In genomic region chr20:35991142-35991771, GRCh38 we compare ENCODE assay signal across 8 cellular contexts. TPM values are rescaled to one million over a fixed set of nuclear protein-coding genes. Genes with fewer than 3 reads are reported as not detected.
DNase-seq lines count a peak whose midpoint lies in the region; FAIRE-seq and TF ChIP-seq lines count a peak whose summit lies in the region.

No MANE protein-coding gene starts in this region.

- H3K4me3 ChIP-seq in neural progenitor cell, result no peak overlapping the region
- no peak overlapping the region for H3K4me3 ChIP-seq in ascending aorta

- H3K36me3 ChIP-seq in neural progenitor cell (no peaks in the 10 kb centered on the region), ascending aorta (no peaks in the 10 kb centered on the region)

- no peak overlapping the region for H3K9ac ChIP-seq in neural progenitor cell

- no peaks in the 10 kb centered on the region for H4K20me1 ChIP-seq in neural progenitor cell (ENCODE audit: low read depth)

- no peak overlapping the region for H3K27ac ChIP-seq in neural progenitor cell
- H3K27ac ChIP-seq in ascending aorta, result no peak overlapping the region

- no peak overlapping the region for H3K27ac Mint-ChIP-seq in chondrocyte (ENCODE audit: unreplicated experiment)
- no peak overlapping the region for H3K27ac Mint-ChIP-seq in neural progenitor cell

- H3K79me2 ChIP-seq in neural progenitor cell (ENCODE audit: low read depth), result no peaks in the 10 kb centered on the region

- H3K27me3 Mint-ChIP-seq in chondrocyte (ENCODE audit: low read depth) (peaks cover 9% of the 10 kb centered on the region), neural progenitor cell (ENCODE audit: insufficient read depth, low read depth) (peaks cover 3% of the 10 kb centered on the region)

- FAIRE-seq in frontal cortex (lab: Jason Lieb, UNC), result no peak

- H3K27me3 ChIP-seq in neural progenitor cell (peaks cover 9% of the 10 kb centered on the region), ascending aorta (no peaks in the 10 kb centered on the region)

- H3K36me3 Mint-ChIP-seq in chondrocyte (ENCODE audit: low read depth) (no peaks in the 10 kb centered on the region), neural progenitor cell (no peaks in the 10 kb centered on the region)

- H3K4me3 Mint-ChIP-seq in chondrocyte (ENCODE audit: unreplicated experiment), result no peak overlapping the region
- no peak overlapping the region for H3K4me3 Mint-ChIP-seq in neural progenitor cell

- H3K4me1 Mint-ChIP-seq in chondrocyte (ENCODE audit: low read depth) (peaks cover 16% of the 10 kb centered on the region), neural progenitor cell (peaks cover 16% of the 10 kb centered on the region)

- H3K9me3 ChIP-seq in neural progenitor cell (ENCODE audit: low read depth), result no peaks in the 10 kb centered on the region
- H3K9me3 ChIP-seq in ascending aorta, result no peaks in the 10 kb centered on the region

- DNase-seq in DMS 273 (lab: John Stamatoyannopoulos, UW; ENCODE audit: unreplicated experiment), result peak; percentile 73
- DNase-seq in DMS 273 treated with DMSO at 0.1 percent for 48 hours (lab: John Stamatoyannopoulos, UW), result no peak
- peak; percentile 24 for DNase-seq in NCI-H2227 treated with DMSO at 0.1 percent for 48 hours (lab: John Stamatoyannopoulos, UW)
- no peak for DNase-seq in chondrocyte (ENCODE audit: low spot score)
- peak; percentile 42 for DNase-seq in neural progenitor cell (ENCODE audit: low spot score)
- DNase-seq in ascending aorta (ENCODE audit: low spot score in 2 of 2), result no peak
- DNase-seq in frontal cortex (ENCODE audit: low spot score in 2 of 2), result no peak
- DNase-seq in 8988T, result no peak

- intact Hi-C loops in ascending aorta (cut with DNase I), result no loop called here

- no peaks in the 10 kb centered on the region for H3F3A ChIP-seq in neural progenitor cell (ENCODE audit: low read depth)

- H3K9me3 Mint-ChIP-seq in chondrocyte (ENCODE audit: low read depth) (no peaks in the 10 kb centered on the region), neural progenitor cell (no peaks in the 10 kb centered on the region)

- no peaks in the 10 kb centered on the region for H3K4me1 ChIP-seq in neural progenitor cell
- H3K4me1 ChIP-seq in ascending aorta, result no peaks in the 10 kb centered on the region

- H2AFZ ChIP-seq in neural progenitor cell (replicated peaks), result no peak overlapping the region

- peak; percentile 76 for TF ChIP-seq CTCF in chondrocyte (IDR thresholded peaks at IDR 0.05)
- TF ChIP-seq CTCF in neural progenitor cell (IDR thresholded peaks at IDR 0.05), result peak; percentile 55
- peak in 1 of 3 experiments; percentile 34 for TF ChIP-seq CTCF in ascending aorta (IDR thresholded peaks at IDR 0.05)

- H3K4me2 ChIP-seq in neural progenitor cell, result no peak overlapping the region

RNA-seq across cellular contexts. Expression of gene CNBD2, which starts 22.9 kb away (rescaled TPM):
- total RNA-seq in chondrocyte, result 1.6 to 4.8 TPM (median 3.3 TPM) in 3 replicates
- 4.4 and 6.1 TPM in 2 replicates for total RNA-seq in neural progenitor cell (ENCODE audit: low replicate concordance)
- total RNA-seq in ascending aorta, result not detected
- total RNA-seq in frontal cortex, result 1.6 TPM

RNA-seq across cellular contexts. Expression of gene SCAND1, which starts 37.0 kb away (rescaled TPM):
- 54.4 to 58.1 TPM (median 54.5 TPM) in 3 replicates for total RNA-seq in chondrocyte
- 6.4 and 46.6 TPM in 2 replicates for total RNA-seq in neural progenitor cell (ENCODE audit: low replicate concordance)
- total RNA-seq in ascending aorta, result 146 TPM
- total RNA-seq in frontal cortex, result 33.8 TPM

Comparison
In these comparisons a context has a peak if more than half of its experiments do, and no peak if none do; other contexts are left out.
1. DNase-seq: peak in DMS 273 (single experiment), NCI-H2227 treated with DMSO at 0.1 percent for 48 hours (single experiment) and neural progenitor cell (single experiment); none in DMS 273 treated with DMSO at 0.1 percent for 48 hours (single experiment), chondrocyte (single experiment), ascending aorta (0 of 2), frontal cortex (0 of 2) and 8988T (single experiment).